In the genomic region with DNA sequence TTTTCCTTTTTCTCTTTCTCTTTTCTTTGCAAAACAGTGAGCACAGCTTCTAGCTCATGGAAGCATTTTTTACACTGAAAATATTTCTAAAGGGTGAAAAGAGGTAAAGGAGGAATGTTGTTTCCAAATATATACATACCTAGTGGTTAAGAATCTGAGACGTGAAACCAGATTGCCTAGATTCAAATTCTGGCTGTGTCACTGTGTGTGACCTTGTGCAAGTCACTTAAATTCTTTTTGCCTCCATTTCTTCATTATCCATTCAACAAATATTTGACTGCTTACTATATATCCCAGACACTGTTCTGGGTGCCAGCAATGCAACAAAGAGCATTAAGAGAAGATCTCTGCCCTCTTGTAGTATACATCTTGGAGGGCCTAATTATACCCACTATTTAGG, we compare ENCODE assay signal across 19 cellular contexts. TPM values are rescaled to one million over a fixed set of nuclear protein-coding genes. Genes with fewer than 3 reads are reported as not detected.
A peak's percentile ranks its signal among the peaks of the same experiment; 100 is the strongest.
DNase-seq lines count a peak whose midpoint lies in the region; ATAC-seq and TF ChIP-seq lines count a peak whose summit lies in the region.
"Had no signal": no experiment of that assay in that cellular context is flagged by ENCODE, and none has a peak within 500 bp of the region (broad histone marks: within the 10 kb centered on the region; RNA-seq: fewer than 3 reads in every experiment).

No MANE protein-coding gene starts in this region.

- H3K79me1 ChIP-seq in trophoblast cell (ENCODE audit: low read length): no peaks in the 10 kb centered on the region

- H3K4me3 ChIP-seq in AG10803 (ENCODE audit: low read length) (no peak overlapping the region), KMS-11 (IDR thresholded peaks at IDR 0.05; ENCODE audit: insufficient read depth, low read depth, low read length) (no peak overlapping the region), trophoblast cell (ENCODE audit: low read depth, low read length) (no peak overlapping the region)
- H3K4me3 ChIP-seq: BLaER1, GM12878 had no signal

- no peak overlapping the region for H3K9ac ChIP-seq in KMS-11
- H3K9ac ChIP-seq in trophoblast cell (ENCODE audit: low read length): no peak overlapping the region
- H3K9ac ChIP-seq: BLaER1 had no signal

- no peak overlapping the region for H2BK12ac ChIP-seq in trophoblast cell (ENCODE audit: low read length)

- no CpG with 5 or more reads among the region's 1 CpG for WGBS in trophoblast cell (ENCODE audit: extremely low coverage, insufficient coverage, insufficient read length)

- H3K18ac ChIP-seq in trophoblast cell (ENCODE audit: low read length): no peak overlapping the region

- H3K27ac Mint-ChIP-seq in chondrocyte (ENCODE audit: unreplicated experiment): peak overlapping the region; percentile 27
- H3K27ac Mint-ChIP-seq: CD4-positive, alpha-beta T cell had no signal

- H2AFZ ChIP-seq in KMS-11 (ENCODE audit: low read depth) (no peak overlapping the region), trophoblast cell (ENCODE audit: insufficient read depth, low read length, poor library complexity) (no peak overlapping the region)

- H3K4me1 Mint-ChIP-seq in chondrocyte (ENCODE audit: low read depth): peaks cover 30% of the 10 kb centered on the region

- H3K4me3 Mint-ChIP-seq in chondrocyte (ENCODE audit: unreplicated experiment): no peak overlapping the region
- H3K4me3 Mint-ChIP-seq: CD4-positive, alpha-beta T cell had no signal

- ATAC-seq in GM21528 (IDR thresholded peaks at IDR 0.05; ENCODE audit: low FRiP score, unreplicated experiment): no peak
- ATAC-seq: GM12878, Right ventricle myocardium inferior had no signal

- H2AK5ac ChIP-seq in trophoblast cell (ENCODE audit: low read length): no peak overlapping the region

- TF ChIP-seq CTCF in AG10803 (conservative IDR thresholded peaks at IDR 0.05; ENCODE audit: low read length) (no peak), KMS-11 (conservative IDR thresholded peaks at IDR 0.05; ENCODE audit: low read depth, low read length) (no peak), chondrocyte (IDR thresholded peaks at IDR 0.05) (no peak)

- H4K8ac ChIP-seq in trophoblast cell (ENCODE audit: low read depth, low read length): no peak overlapping the region

- no peaks in the 10 kb centered on the region for H3K9me3 Mint-ChIP-seq in chondrocyte (ENCODE audit: low read depth)

- H3K14ac ChIP-seq in trophoblast cell (ENCODE audit: low read length): no peak overlapping the region

- H3K4me1 ChIP-seq in KMS-11 (ENCODE audit: low read depth, poor library complexity, severe bottlenecking) (peaks cover 22% of the 10 kb centered on the region), trophoblast cell (ENCODE audit: control insufficient read depth in 1 of 2, insufficient read depth in 2 of 2, low read length in 2 of 2) (no peaks in the 10 kb centered on the region)
- H3K4me1 ChIP-seq: BLaER1 had no signal

- no peaks in the 10 kb centered on the region for H3K9me3 ChIP-seq in trophoblast cell (ENCODE audit: insufficient read depth, low read depth, low read length)

- H3K4ac ChIP-seq in trophoblast cell (ENCODE audit: low read depth, low read length): no peak overlapping the region

- H3K27me3 Mint-ChIP-seq in chondrocyte (ENCODE audit: low read depth): no peaks in the 10 kb centered on the region
- H3K27me3 Mint-ChIP-seq: CD4-positive, alpha-beta T cell had no signal

- H4K91ac ChIP-seq in trophoblast cell (ENCODE audit: low read depth, low read length): no peak overlapping the region

- no peaks in the 10 kb centered on the region for H3K27me3 ChIP-seq in KMS-11 (ENCODE audit: insufficient read depth, low read depth)
- no peaks in the 10 kb centered on the region for H3K27me3 ChIP-seq in trophoblast cell (ENCODE audit: insufficient read depth, low read length)
- H3K27me3 ChIP-seq: BLaER1 had no signal

- H3K27ac ChIP-seq in KMS-11 (no peak overlapping the region), trophoblast cell (ENCODE audit: low read depth, low read length) (no peak overlapping the region)
- H3K27ac ChIP-seq: BLaER1 had no signal

- DNase-seq in AG10803 (ENCODE audit: low read depth) (peak; percentile 55), chondrocyte (ENCODE audit: low spot score) (no peak), trophoblast cell (peak; percentile 72 to 96), KG1 (lab: John Stamatoyannopoulos, UW) (no peak), GM19238 (ENCODE audit: insufficient read length, low spot score) (no peak)
- DNase-seq: CD4-positive, alpha-beta T cell; COR-L47; DMS79; Kasumi-1; NCI-H1417; NCI-H1694 treated with DMSO at 0.1 percent for 48 hours; NCI-H2081 treated with DMSO at 0.1 percent for 48 hours; NCI-H2171 treated with DMSO at 0.1 percent for 48 hours; NCI-H524 treated with DMSO at 0.1 percent for 48 hours had no signal

- H2BK5ac ChIP-seq in trophoblast cell (ENCODE audit: low read depth, low read length, poor library complexity): no peak overlapping the region

- no peak overlapping the region for H3K23ac ChIP-seq in trophoblast cell (ENCODE audit: low read length)

- H3K79me2 ChIP-seq in KMS-11 (ENCODE audit: insufficient read depth, low read depth): no peaks in the 10 kb centered on the region
- H3K79me2 ChIP-seq in trophoblast cell (ENCODE audit: control insufficient read depth, insufficient read depth, low read length, poor library complexity): no peaks in the 10 kb centered on the region

- no peak overlapping the region for H2BK120ac ChIP-seq in trophoblast cell (ENCODE audit: insufficient read depth, low read length, poor library complexity)

- no peaks in the 10 kb centered on the region for H4K20me1 ChIP-seq in KMS-11 (ENCODE audit: insufficient read depth)
- H4K20me1 ChIP-seq: BLaER1 had no signal

- H3K36me3 Mint-ChIP-seq in chondrocyte (ENCODE audit: low read depth): no peaks in the 10 kb centered on the region

- no peak overlapping the region for H4K12ac ChIP-seq in trophoblast cell (ENCODE audit: low read depth, low read length)

- H3K36me3 ChIP-seq in KMS-11 (ENCODE audit: insufficient read depth) (no peaks in the 10 kb centered on the region), trophoblast cell (ENCODE audit: control insufficient read depth in 1 of 2, insufficient read depth in 2 of 2, low read length in 2 of 2) (peaks cover 0 to 2% of the 10 kb centered on the region in 2 experiments)

- peak overlapping the region; percentile 14 for H3K4me2 ChIP-seq in KMS-11
- no peak overlapping the region for H3K4me2 ChIP-seq in trophoblast cell (ENCODE audit: low read length)
- H3K4me2 ChIP-seq: BLaER1 had no signal

RNA-seq across cellular contexts. Expression of a gene that starts 53.3 kb away (rescaled TPM):
- total RNA-seq in chondrocyte: 20.7 to 21.6 TPM (median 20.9 TPM) in 3 replicates
- 6.1 and 6.7 TPM in 2 replicates for polyA plus RNA-seq in trophoblast cell (2013)

Comparison
In these comparisons a context has a peak if more than half of its experiments do, and no peak if none do; other contexts are left out.
1. DNase-seq: peak in AG10803 (single experiment) and trophoblast cell (2 of 2); none in chondrocyte (single experiment), KG1 (single experiment) and GM19238 (single experiment).